Comparison of ENCODE assay signal across 24 cellular contexts in genomic region chr2:199772693-199772976, GRCh38.
"Had no signal": no experiment of that assay in that cellular context is flagged by ENCODE, and none has a peak within 500 bp of the region (broad histone marks: within the 10 kb centered on the region; RNA-seq: fewer than 3 reads in every experiment).

No MANE protein-coding gene starts in this region.

- H3K27me3 Mint-ChIP-seq: activated naive CD8-positive, alpha-beta T cell; stimulated activated naive CD8-positive, alpha-beta T cell treated with anti-CD3 and anti-CD28 coated beads, Interleukin-15, Interleukin-2, amounts not matched to agents 100 ng/mL and 50 ng/mL, for 24 hours had no signal

- H3K36me3 Mint-ChIP-seq: WTC11 had no signal

- H3K27ac Mint-ChIP-seq: activated naive CD8-positive, alpha-beta T cell; nephron; stimulated activated naive CD8-positive, alpha-beta T cell treated with anti-CD3 and anti-CD28 coated beads, Interleukin-15, Interleukin-2, amounts not matched to agents 100 ng/mL and 50 ng/mL, for 24 hours; WTC11 had no signal

- DNase-seq: activated CD4-positive, alpha-beta T cell treated with anti-CD3 and anti-CD28 coated beads, Interleukin-2, amount 50 U/mL, for 48 hours; activated CD8-positive, alpha-beta memory T cell treated with anti-CD3 and anti-CD28 coated beads, Interleukin-2, amount 50 U/mL, for 48 hours; activated naive CD4-positive, alpha-beta T cell; activated T-cell treated with anti-CD3 and anti-CD28 coated beads, Interleukin-2, amount 50 U/mL, for 4 hours; adrenal gland; central memory CD4-positive, alpha-beta T cell; effector memory CD4-positive, alpha-beta T cell; foreskin melanocyte; glutamatergic neuron; hippocampal formation; kidney glomerular epithelial cell; left lung; midbrain; pancreas; right cardiac atrium; stimulated activated CD4-positive, alpha-beta T cell treated with anti-CD3 and anti-CD28 coated beads, Interleukin-12 subunit alpha, Interleukin-12 subunit beta, amount 100 ng/mL, for 4 hours; stimulated activated CD4-positive, alpha-beta T cell treated with anti-CD3 and anti-CD28 coated beads, Interleukin-4, amount 100 ng/mL, for 4 hours; thyroid gland had no signal

- ATAC-seq: esophagus mucosa, left lung, right cardiac atrium, WTC11 had no signal

- H3K4me1 Mint-ChIP-seq: nephron, WTC11 had no signal

- H3K4me3 Mint-ChIP-seq: activated naive CD8-positive, alpha-beta T cell; activated T-cell treated with anti-CD3 and anti-CD28 coated beads, Interleukin-2, amount 50 U/mL, for 4 hours; nephron; stimulated activated naive CD8-positive, alpha-beta T cell treated with anti-CD3 and anti-CD28 coated beads, Interleukin-15, Interleukin-2, amounts not matched to agents 100 ng/mL and 50 ng/mL, for 24 hours; WTC11 had no signal

- H3K9me3 Mint-ChIP-seq: activated T-cell treated with anti-CD3 and anti-CD28 coated beads, Interleukin-2, amount 50 U/mL, for 4 hours; activated T-helper 2 cell treated with anti-CD3 and anti-CD28 coated beads, Interferon-gamma antibody, Interleukin-2, Interleukin-4, amounts not matched to agents 10 μg/mL and 5 μg/mL and 100 μg/mL, durations not matched to agents 14 hours and 24 hours and 36 hours; nephron; WTC11 had no signal
